ENCODE assay signal across 7 cellular contexts in the genomic region with DNA sequence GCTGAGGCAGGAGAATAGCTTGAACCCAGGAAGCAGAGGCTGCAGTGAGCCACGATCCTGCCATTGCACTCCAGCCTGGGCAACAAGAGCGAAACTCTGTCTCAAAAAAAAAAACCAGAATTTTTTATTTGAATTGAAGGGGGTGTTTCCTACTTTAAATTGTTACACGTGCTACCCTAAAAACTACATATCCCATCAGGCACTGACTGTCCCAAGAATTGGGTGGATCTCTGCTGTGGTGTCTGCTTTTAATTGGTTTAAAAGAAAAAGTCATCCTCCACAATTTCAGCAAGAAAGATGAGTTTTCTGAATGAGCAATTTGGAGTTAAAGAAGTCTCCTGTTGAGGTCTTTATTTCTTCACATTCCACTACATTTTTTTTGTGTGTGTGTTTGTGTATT. TPM values are rescaled to one million over a fixed set of nuclear protein-coding genes. Genes with fewer than 3 reads are reported as not detected.
DNase-seq lines count a peak whose midpoint lies in the region; ATAC-seq and TF ChIP-seq lines count a peak whose summit lies in the region.

No MANE protein-coding gene starts in this region.

- no peaks in the 10 kb centered on the region for H3K27me3 ChIP-seq in effector memory CD4-positive, alpha-beta T cell (replicated peaks; ENCODE audit: control insufficient read depth, insufficient read depth, low read length, poor library complexity, severe bottlenecking)
- H3K27me3 ChIP-seq in ovary (no peaks in the 10 kb centered on the region), gastrocnemius medialis (no peaks in the 10 kb centered on the region)

- in situ Hi-C loops in gastrocnemius medialis (cut with MboI; ENCODE audit: low sequenced_read_pairs in 4 of 4), result no loop called here

- TF ChIP-seq CTCF in OCI-LY7 (conservative IDR thresholded peaks at IDR 0.05; ENCODE audit: low read length) (no peak), ovary (IDR thresholded peaks at IDR 0.05) (no peak), gastrocnemius medialis (IDR thresholded peaks at IDR 0.05 in 4 of 5, conservative IDR thresholded peaks at IDR 0.05 in 1 of 5) (no peak)

- H3K4me1 ChIP-seq in OCI-LY7 (ENCODE audit: insufficient read depth, low read length, poor library complexity, severe bottlenecking) (peaks cover 69% of the 10 kb centered on the region), ovary (ENCODE audit: insufficient read depth) (peaks cover 5% of the 10 kb centered on the region), gastrocnemius medialis (peaks cover 20 to 26% of the 10 kb centered on the region in 2 donors)
- H3K4me1 ChIP-seq in effector memory CD4-positive, alpha-beta T cell (ENCODE audit: control insufficient read depth, insufficient read depth, low read length, poor library complexity, severe bottlenecking), result peaks cover 29% of the 10 kb centered on the region

- H4K20me1 ChIP-seq in OCI-LY7 (ENCODE audit: insufficient read depth, low read length), result peaks cover 25% of the 10 kb centered on the region

- intact Hi-C loops in OCI-LY7 (cut with micrococcal nuclease; ENCODE audit: unreplicated experiment), result loop anchor here (2.0 kb wide), 1 partner anchor 28 kb away; a partner anchor contains a TSS
- intact Hi-C loops in ovary (cut with DNase I), result no loop called here
- intact Hi-C loops in gastrocnemius medialis (cut with DNase I; ENCODE audit: low total_unique reads), result no loop called here

- WGBS in ovary, 3 donors, result 58 to 67% (median 60%) methylated on average over 3 of the region's 3 CpGs

- CTCF ChIA-PET in OCI-LY7 (lab: Charles Lee; ENCODE audit: unreplicated experiment), result no interaction called here

- no TSS peak for BruUV-seq in OCI-LY7 (replicated peaks; lab: Mats Ljungman, UMichigan)

- ATAC-seq in HG03159 (IDR thresholded peaks at IDR 0.05; ENCODE audit: unreplicated experiment) (no peak), gastrocnemius medialis (no peak)

- H2AFZ ChIP-seq in OCI-LY7 (ENCODE audit: low read length), result no peak overlapping the region

- DNase-seq in OCI-LY7 (ENCODE audit: low spot score), result peak; percentile 24
- DNase-seq in effector memory CD4-positive, alpha-beta T cell, result peak in 1 of 3 donors; percentile 10
- no peak for DNase-seq in ovary
- DNase-seq in NCI-H1092 (lab: John Stamatoyannopoulos, UW), result no peak
- no peak for DNase-seq in gastrocnemius medialis

- H3K4me3 ChIP-seq in GM08714 (ENCODE audit: low read length) (peak overlapping the region; percentile 32; the same call in 1 of the 2 replicates), OCI-LY7 (ENCODE audit: low read depth, low read length, poor library complexity, severe bottlenecking) (peak overlapping the region; percentile 82), ovary (peak overlapping the region; percentile 95), gastrocnemius medialis (no peak overlapping the region)
- no peak overlapping the region for H3K4me3 ChIP-seq in effector memory CD4-positive, alpha-beta T cell (ENCODE audit: insufficient read depth, low read depth, low read length, poor library complexity, severe bottlenecking)

- TF ChIP-seq EP300 in ovary (IDR thresholded peaks at IDR 0.05), result no peak

- H3K4me2 ChIP-seq in OCI-LY7 (ENCODE audit: low read length), result peak overlapping the region; percentile 62

- POLR2A ChIA-PET in OCI-LY7 (lab: Charles Lee), result no interaction called here

- H3K9me3 ChIP-seq in OCI-LY7 (ENCODE audit: low read length) (no peaks in the 10 kb centered on the region), ovary (no peaks in the 10 kb centered on the region), gastrocnemius medialis (no peaks in the 10 kb centered on the region)
- H3K9me3 ChIP-seq in effector memory CD4-positive, alpha-beta T cell (ENCODE audit: control insufficient read depth, low read length), result no peaks in the 10 kb centered on the region

- peaks cover 75% of the 10 kb centered on the region for H3K79me2 ChIP-seq in OCI-LY7 (ENCODE audit: insufficient read depth, low read depth, low read length)

- H3K36me3 ChIP-seq in OCI-LY7 (ENCODE audit: insufficient read depth, low read length) (peaks cover 56% of the 10 kb centered on the region), ovary (no peaks in the 10 kb centered on the region), gastrocnemius medialis (peaks cover 0 to 19% of the 10 kb centered on the region in 2 donors)
- H3K36me3 ChIP-seq in effector memory CD4-positive, alpha-beta T cell (ENCODE audit: control insufficient read depth, insufficient read depth, low read length), result peaks cover under 1% of the 10 kb centered on the region

- no peaks in the 10 kb centered on the region for H3K9me2 ChIP-seq in OCI-LY7 (ENCODE audit: insufficient read depth, low read length)

- no peak for TF ChIP-seq POLR2A in ovary (IDR thresholded peaks at IDR 0.05)
- no peak for TF ChIP-seq POLR2A in gastrocnemius medialis (IDR thresholded peaks at IDR 0.05)

- peak overlapping the region; percentile 4 for H3K27ac ChIP-seq in OCI-LY7 (ENCODE audit: low read depth, low read length, poor library complexity, severe bottlenecking)
- peak overlapping the region; percentile 32 for H3K27ac ChIP-seq in effector memory CD4-positive, alpha-beta T cell (ENCODE audit: insufficient read depth, low read length, poor library complexity, severe bottlenecking)
- no peak overlapping the region for H3K27ac ChIP-seq in ovary
- no peak overlapping the region for H3K27ac ChIP-seq in gastrocnemius medialis

RNA-seq across cellular contexts. Expression of a gene that starts 2.1 kb away (rescaled TPM):
- 79.1 and 82.1 TPM in 2 replicates for total RNA-seq in OCI-LY7 (2014; rRNA removed; shearing (Covaris generic))
- total RNA-seq in OCI-LY7 (2022), result 243 and 293 TPM in 2 replicates
- 100 to 1,000 TPM in 5 of 7 donors, 10 to 100 TPM in 2; 56.9 to 389 (median 260) TPM for total RNA-seq in ovary
- 100 to 1,000 TPM; 175 to 711 TPM for polyA plus RNA-seq in ovary
- total RNA-seq in gastrocnemius medialis, result 10 to 100 TPM; 26.6 to 45.1 (median 30.3) TPM

RNA-seq across cellular contexts. Expression of a gene that starts 28.4 kb away (rescaled TPM):
- total RNA-seq in OCI-LY7 (2014; rRNA removed; shearing (Covaris generic)), result 296 and 306 TPM in 2 replicates
- 116 and 134 TPM in 2 replicates for total RNA-seq in OCI-LY7 (2022)
- total RNA-seq in ovary, result 1 to 10 TPM; 2.2 to 7.2 (median 5.5) TPM
- 1 to 10 TPM; 4.7 to 4.9 TPM for polyA plus RNA-seq in ovary
- total RNA-seq in gastrocnemius medialis, result 1 to 10 TPM; 2.1 to 6.3 (median 2.6) TPM

RNA-seq across cellular contexts. Expression of a gene that starts 43.7 kb away (rescaled TPM):
- 581 and 622 TPM in 2 replicates for total RNA-seq in OCI-LY7 (2014; rRNA removed; shearing (Covaris generic))
- total RNA-seq in OCI-LY7 (2022) (1,328 and 1,370 TPM in 2 replicates), ovary (100 to 1,000 TPM; 433 to 587 (median 484) TPM), gastrocnemius medialis (100 to 1,000 TPM; 491 to 646 (median 617) TPM)
- polyA plus RNA-seq in ovary, result 100 to 1,000 TPM; 254 to 981 TPM

RNA-seq across cellular contexts. Expression of a gene that starts 51.6 kb away (rescaled TPM):
- 0.23 and 0.60 TPM in 2 replicates for total RNA-seq in OCI-LY7 (2014; rRNA removed; shearing (Covaris generic))
- total RNA-seq in OCI-LY7 (2022) (1.1 and 1.9 TPM in 2 replicates), ovary (under 1 TPM in 5 of 7 donors, not detected in 2; 0.07 to 0.36 (median 0.18) TPM), gastrocnemius medialis (under 1 TPM in 3 of 4 donors, not detected in 1; 0.18 to 0.82 (median 0.29) TPM)
- under 1 TPM in 1 of 2 donors, not detected in 1; 0.39 TPM for polyA plus RNA-seq in ovary

RNA-seq across cellular contexts. Expression of a gene that starts 52.0 kb away (rescaled TPM):
- total RNA-seq in OCI-LY7 (2014; rRNA removed; shearing (Covaris generic)), result 16.1 and 25.0 TPM in 2 replicates
- total RNA-seq in OCI-LY7 (2022) (48.9 and 53.6 TPM in 2 replicates), ovary (10 to 100 TPM in 6 of 7 donors, 1 to 10 TPM in 1; 9.1 to 20.7 (median 14.1) TPM), gastrocnemius medialis (10 to 100 TPM; 19.5 to 33.9 (median 24.7) TPM)
- polyA plus RNA-seq in ovary, result 10 to 100 TPM in 1 of 2 donors, 1 to 10 TPM in 1; 7.2 to 12.3 TPM

Comparison
In these comparisons a context has a peak if more than half of its experiments do, and no peak if none do; other contexts are left out.
1. H3K4me3 ChIP-seq: peak in GM08714 (single experiment), OCI-LY7 (single experiment) and ovary (single experiment); none in effector memory CD4-positive, alpha-beta T cell (single experiment) and gastrocnemius medialis (0 of 4).
2. H3K27ac ChIP-seq: peak in OCI-LY7 (single experiment) and effector memory CD4-positive, alpha-beta T cell (single experiment); none in ovary (0 of 2) and gastrocnemius medialis (0 of 4).
3. RNA of a gene that starts 28.4 kb away (total RNA-seq): 116 to 306 TPM in OCI-LY7; 2.2 to 7.2 TPM in ovary and 2.1 to 6.3 TPM in gastrocnemius medialis; every median in the first group is over 10 times any median in the second.